In the genomic region with DNA sequence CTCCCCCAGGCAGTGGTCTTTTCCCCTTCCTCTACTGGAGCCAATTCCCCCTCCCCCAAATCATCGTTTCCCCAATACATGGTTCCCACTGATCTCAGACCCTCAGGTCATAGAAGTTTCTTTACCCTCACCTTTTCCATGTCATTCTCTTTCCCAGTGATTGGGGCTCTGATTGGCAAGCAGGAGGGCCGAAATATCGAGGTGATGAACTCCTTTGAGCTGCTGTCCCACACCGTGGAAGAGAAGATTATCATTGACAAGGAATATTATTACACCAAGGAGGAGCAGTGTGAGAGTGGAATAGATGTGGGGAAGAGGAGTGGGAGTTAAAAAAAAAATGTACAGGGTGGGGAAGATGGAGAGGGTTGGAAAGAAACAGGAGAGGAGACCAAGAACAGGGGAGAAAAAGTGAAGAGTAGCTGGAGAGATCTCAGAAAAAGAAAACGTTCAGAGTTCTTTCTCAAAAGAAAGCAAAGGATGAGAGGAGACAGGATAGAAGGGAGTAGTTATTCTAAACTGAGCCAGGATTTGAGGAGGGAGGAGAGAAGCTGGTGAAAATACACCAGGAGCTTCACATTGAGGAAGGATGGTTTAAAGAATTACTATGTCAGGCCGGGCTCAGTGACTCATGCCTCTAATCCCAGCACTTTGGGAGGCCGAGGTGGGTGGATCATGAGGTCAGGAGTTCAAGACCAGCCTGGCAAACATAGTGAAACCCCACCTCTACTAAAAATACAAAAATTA, we compare ENCODE assay signal across 8 cellular contexts. TPM values are rescaled to one million over a fixed set of nuclear protein-coding genes. Genes with fewer than 3 reads are reported as not detected.
DNase-seq lines count a peak whose midpoint lies in the region; ATAC-seq, FAIRE-seq and TF ChIP-seq lines count a peak whose summit lies in the region.

No MANE protein-coding gene starts in this region.

- DNase-seq in right atrium auricular region (ENCODE audit: low spot score) (no peak), Right ventricle myocardium superior (no peak), GM12878 (ENCODE audit: low read depth, low spot score) (no peak), mesenchymal stem cell (peak; percentile 58), ureter (ENCODE audit: low spot score) (no peak)

- H3K9me3 ChIP-seq in right atrium auricular region (no peaks in the 10 kb centered on the region), GM12878 (replicated peaks; ENCODE audit: control insufficient read depth, insufficient read depth, low read length) (no peaks in the 10 kb centered on the region), mesenchymal stem cell (ENCODE audit: control insufficient read depth, low read length) (no peaks in the 10 kb centered on the region)

- H3K14ac ChIP-seq in mesenchymal stem cell (ENCODE audit: low read length in 2 of 2): no peak overlapping the region

- peak overlapping the region; percentile 88 for H2BK120ac ChIP-seq in mesenchymal stem cell (ENCODE audit: low read depth, low read length)

- intact Hi-C loops in Right ventricle myocardium superior (cut with DNase I): loop anchor here (5.0 kb wide), 1 partner anchor 97 kb away; no protein-coding TSS in a partner anchor
- intact Hi-C loops in GM12878 (cut with micrococcal nuclease; ENCODE audit: unreplicated experiment): loop anchor here (10.0 kb wide), 1 partner anchor 175 kb away; a partner anchor contains a TSS

- WGBS in GM12878 (ENCODE audit: insufficient coverage, insufficient replicate concordance, low lambda C conversion rate, missing lambda C conversion rate): 6% methylated on average over 7 of the region's 7 CpGs
- WGBS in mesenchymal stem cell: 22% methylated on average over 5 of the region's 7 CpGs

- H3K36me3 ChIP-seq in right atrium auricular region (peaks cover 45% of the 10 kb centered on the region), GM12878 (ENCODE audit: control insufficient read depth in 2 of 2, insufficient read depth in 2 of 2, low read length in 1 of 2) (peaks cover 19 to 33% of the 10 kb centered on the region in 2 experiments), mesenchymal stem cell (ENCODE audit: control insufficient read depth in 1 of 2, insufficient read depth in 2 of 2, low read depth in 1 of 2, low read length in 2 of 2) (peaks cover 38 to 44% of the 10 kb centered on the region in 2 experiments)

- H2AFZ ChIP-seq in GM12878 (ENCODE audit: control insufficient read depth, low read depth, low read length) (peak overlapping the region; percentile 94), mesenchymal stem cell (ENCODE audit: low read depth, low read length) (no peak overlapping the region)

- peaks cover 0 to 17% of the 10 kb centered on the region in 2 donors for H3K4me1 ChIP-seq in right atrium auricular region
- peaks cover 6% of the 10 kb centered on the region for H3K4me1 ChIP-seq in GM12878 (ENCODE audit: control insufficient read depth, insufficient read depth, low read length)
- H3K4me1 ChIP-seq in mesenchymal stem cell (ENCODE audit: control insufficient read depth, insufficient read depth, low read depth, low read length): peaks cover 8% of the 10 kb centered on the region

- CTCF ChIA-PET in GM12878 (lab: Yijun Ruan, JAX): interaction anchor here (0.8 to 1.3 kb wide), 3 partner anchors 11 to 43 kb away, joined by 3 to 4 read pairs (median 4); a partner anchor contains a TSS

- in situ Hi-C loops in GM12878 (cut with MboI): no loop called here

- H2BK15ac ChIP-seq in mesenchymal stem cell (ENCODE audit: low read depth, poor library complexity, severe bottlenecking): peak overlapping the region; percentile 96

- peak overlapping the region; percentile 90 for H3K9ac ChIP-seq in GM12878 (ENCODE audit: control insufficient read depth, insufficient read depth, low read length)
- H3K9ac ChIP-seq in mesenchymal stem cell (ENCODE audit: low read length): peak overlapping the region; percentile 96

- H3K4me2 ChIP-seq in GM12878 (ENCODE audit: control insufficient read depth, insufficient read depth) (peak overlapping the region; percentile 85), mesenchymal stem cell (ENCODE audit: low read length, poor library complexity, severe bottlenecking) (peak overlapping the region; percentile 90)

- H2BK5ac ChIP-seq in mesenchymal stem cell (ENCODE audit: low read depth, low read length, poor library complexity, severe bottlenecking): no peak overlapping the region

- H3K4me3 ChIP-seq in right atrium auricular region (peak overlapping the region; percentile 83 to 94), GM12878 (peak overlapping the region; percentile 92), mesenchymal stem cell (ENCODE audit: insufficient read depth in 1 of 2, low read depth in 1 of 2, low read length in 2 of 2) (peak overlapping the region; percentile 85 to 97)

- peak overlapping the region in 1 of 2 experiments; percentile 87 for H3K23ac ChIP-seq in mesenchymal stem cell (ENCODE audit: low read length in 2 of 2)

- FAIRE-seq in GM12878 (lab: Jason Lieb, UNC): no peak

- no peaks in the 10 kb centered on the region for H4K20me1 ChIP-seq in GM12878 (ENCODE audit: control insufficient read depth, insufficient read depth)

- peak overlapping the region; percentile 97 for H4K8ac ChIP-seq in mesenchymal stem cell (ENCODE audit: low read length)

- H3K27me3 ChIP-seq in right atrium auricular region: no peaks in the 10 kb centered on the region
- no peaks in the 10 kb centered on the region for H3K27me3 ChIP-seq in GM12878 (replicated peaks in 1 of 2; ENCODE audit: control insufficient read depth in 2 of 2, insufficient read depth in 2 of 2, low read length in 1 of 2)
- no peaks in the 10 kb centered on the region for H3K27me3 ChIP-seq in mesenchymal stem cell (ENCODE audit: control insufficient read depth in 1 of 2, insufficient read depth in 1 of 2, low read length in 2 of 2)

- H3K79me1 ChIP-seq in mesenchymal stem cell (replicated peaks; ENCODE audit: low read length, poor library complexity, severe bottlenecking): peaks cover 14% of the 10 kb centered on the region

- peak overlapping the region; percentile 89 to 93 for H3K18ac ChIP-seq in mesenchymal stem cell (ENCODE audit: low read depth in 1 of 2, low read length in 2 of 2)

- H4K91ac ChIP-seq in mesenchymal stem cell (ENCODE audit: low read length): peak overlapping the region; percentile 94

- POLR2A ChIA-PET in GM12878 (lab: Charles Lee): interaction anchor here (0.8 to 3.9 kb wide), 3 partner anchors 9 to 41 kb away, joined by 3 to 39 read pairs (median 3); a partner anchor contains a TSS

- RAD21 ChIA-PET in GM12878 (lab: Charles Lee; ENCODE audit: unreplicated experiment): no interaction called here

- peaks cover 10% of the 10 kb centered on the region for H3K79me2 ChIP-seq in GM12878 (ENCODE audit: control insufficient read depth, insufficient read depth, low read length)

- TF ChIP-seq RAD21 in GM12878 (IDR thresholded peaks at IDR 0.05; ENCODE audit: insufficient read depth, low read depth, low read length): no peak

- TF ChIP-seq POLR2A in GM12878 (IDR thresholded peaks at IDR 0.05; ENCODE audit: low read depth, low read length): no peak

- SMC1A ChIA-PET in GM12878 (lab: Charles Lee; ENCODE audit: uncharacterized antibody, unreplicated experiment): interaction anchor here (0.9 to 1.4 kb wide), 2 partner anchors 10 to 12 kb away, joined by 3 to 4 read pairs; a partner anchor contains a TSS

- ATAC-seq in Right ventricle myocardium superior (ENCODE audit: poor library complexity) (no peak), GM12878 (no peak), GM21723 (IDR thresholded peaks at IDR 0.05; ENCODE audit: unreplicated experiment) (no peak), HG02759 (IDR thresholded peaks at IDR 0.05; ENCODE audit: unreplicated experiment) (no peak), HG02840 (IDR thresholded peaks at IDR 0.05; ENCODE audit: low FRiP score, unreplicated experiment) (no peak)

- TSS peak; percentile 73 for BruUV-seq in GM12878 (replicated peaks; lab: Mats Ljungman, UMichigan)

- TF ChIP-seq EP300 in GM12878 (IDR thresholded peaks at IDR 0.05; ENCODE audit: borderline replicate concordance in 1 of 2, control insufficient read depth in 1 of 2, low read depth in 2 of 2, low read length in 2 of 2): no peak

- H3K27ac ChIP-seq in right atrium auricular region: peak overlapping the region; percentile 85 to 90
- peak overlapping the region; percentile 84 for H3K27ac ChIP-seq in GM12878 (ENCODE audit: control insufficient read depth, insufficient read depth)
- peak overlapping the region; percentile 65 for H3K27ac ChIP-seq in mesenchymal stem cell (ENCODE audit: low read length, poor library complexity, severe bottlenecking)

- peak overlapping the region; percentile 46 to 79 for H2BK12ac ChIP-seq in mesenchymal stem cell (ENCODE audit: low read length in 2 of 2)

- H3K4ac ChIP-seq in mesenchymal stem cell (ENCODE audit: low read depth in 1 of 2, low read length in 2 of 2): peak overlapping the region; percentile 76 to 93

- no peak for TF ChIP-seq CTCF in right atrium auricular region (IDR thresholded peaks at IDR 0.05)
- no peak for TF ChIP-seq CTCF in GM12878 (IDR thresholded peaks at IDR 0.05 in 2 of 3, conservative IDR thresholded peaks at IDR 0.05 in 1 of 3; ENCODE audit: control insufficient read depth in 2 of 3, extremely low read depth in 1 of 3, insufficient read depth in 1 of 3, low read depth in 3 of 3, low read length in 3 of 3)

- no peak overlapping the region for H2AK5ac ChIP-seq in mesenchymal stem cell (ENCODE audit: low read length, severe bottlenecking)

RNA-seq across cellular contexts. Expression of a gene that starts 0.9 kb away (rescaled TPM):
- total RNA-seq in right atrium auricular region (10 to 100 TPM; 46.7 to 64.2 TPM), Right ventricle myocardium superior (107 TPM), GM12878 (2014; rRNA removed) (40.2 and 43.4 TPM in 2 replicates), GM12878 (2014; rRNA removed; fragmentation: Illumina TruSeq; extraction: Trizol) (28.5 and 28.6 TPM in 2 replicates), GM12878 (2021) (75.2 and 79.6 TPM in 2 replicates), ureter (121 TPM)
- total RNA-seq in GM12878 (2013; cell fraction: nucleolus; rRNA removed): 26.7 and 29.6 TPM in 2 replicates
- polyA plus RNA-seq in GM12878 (2011; ENCODE audit: low read depth): 42.7 TPM
- polyA plus RNA-seq in GM12878 (2011; rRNA removed) (58.5 and 81.8 TPM in 2 replicates), GM12878 (2014; fragmentation: Illumina TruSeq; extraction: Trizol) (81.1 and 84.8 TPM in 2 replicates), GM12878 (2014; fragmentation: Nextera tagmentation; extraction: Ambion mirVana) (100 to 1,000 TPM in 1 of 2 experiments, 10 to 100 TPM in 1; 64.1 to 108 TPM), GM12878 (2014; rRNA removed) (97.3 and 99.4 TPM in 2 replicates), GM12878 (2016; fragmentation: Nextera tagmentation; extraction: Ambion mirVana) (100 to 1,000 TPM; 152 to 182 TPM)
- 84.5 and 92.5 TPM in 2 replicates for polyA plus RNA-seq in GM12878 (2011; cell fraction: cytosol; rRNA removed)
- polyA plus RNA-seq in GM12878 (2011; cell fraction: nucleus; rRNA removed): 49.2 and 63.0 TPM in 2 replicates
- polyA plus RNA-seq in GM12878 (2012): 68.5 and 77.8 TPM in 2 replicates
- polyA minus RNA-seq in GM12878 (2011; rRNA and poly(A)+ RNA removed): 73.9 and 92.2 TPM in 2 replicates
- 27.1 and 30.9 TPM in 2 replicates for polyA minus RNA-seq in GM12878 (2011; cell fraction: cytosol; rRNA and poly(A)+ RNA removed)
- polyA minus RNA-seq in GM12878 (2011; cell fraction: nucleus; rRNA and poly(A)+ RNA removed): 19.5 and 29.9 TPM in 2 replicates
- polyA plus RNA-seq in mesenchymal stem cell (2013, experiment 1 of 2): 239 TPM
- polyA plus RNA-seq in mesenchymal stem cell (2013, experiment 2 of 2): 239 TPM

RNA-seq across cellular contexts. Expression of a gene that starts 8.1 kb away (rescaled TPM):
- 10 to 100 TPM; 11.8 to 16.1 TPM for total RNA-seq in right atrium auricular region
- total RNA-seq in Right ventricle myocardium superior: 12.0 TPM
- total RNA-seq in GM12878 (2013; cell fraction: nucleolus; rRNA removed): 65.5 and 73.9 TPM in 2 replicates
- total RNA-seq in GM12878 (2014; rRNA removed): 26.2 and 34.9 TPM in 2 replicates
- total RNA-seq in GM12878 (2014; rRNA removed; fragmentation: Illumina TruSeq; extraction: Trizol): 34.9 and 36.0 TPM in 2 replicates
- total RNA-seq in GM12878 (2021): 28.5 and 30.7 TPM in 2 replicates
- polyA plus RNA-seq in GM12878 (2011; ENCODE audit: low read depth): 21.0 TPM
- polyA plus RNA-seq in GM12878 (2011; rRNA removed): 31.1 and 32.1 TPM in 2 replicates
- polyA plus RNA-seq in GM12878 (2011; cell fraction: cytosol; rRNA removed): 22.5 and 23.4 TPM in 2 replicates
- polyA plus RNA-seq in GM12878 (2011; cell fraction: nucleus; rRNA removed): 48.4 and 55.7 TPM in 2 replicates
- 18.6 and 26.6 TPM in 2 replicates for polyA plus RNA-seq in GM12878 (2012)
- 37.4 and 48.6 TPM in 2 replicates for polyA plus RNA-seq in GM12878 (2014; fragmentation: Illumina TruSeq; extraction: Trizol)
- polyA plus RNA-seq in GM12878 (2014; fragmentation: Nextera tagmentation; extraction: Ambion mirVana): 10 to 100 TPM; 17.2 to 19.0 TPM
- 22.6 and 27.3 TPM in 2 replicates for polyA plus RNA-seq in GM12878 (2014; rRNA removed)
- polyA plus RNA-seq in GM12878 (2016; fragmentation: Nextera tagmentation; extraction: Ambion mirVana): 10 to 100 TPM; 29.0 to 29.7 TPM
- 39.6 and 39.9 TPM in 2 replicates for polyA minus RNA-seq in GM12878 (2011; rRNA and poly(A)+ RNA removed)
- polyA minus RNA-seq in GM12878 (2011; cell fraction: cytosol; rRNA and poly(A)+ RNA removed): 9.4 and 12.2 TPM in 2 replicates
- 23.2 and 42.2 TPM in 2 replicates for polyA minus RNA-seq in GM12878 (2011; cell fraction: nucleus; rRNA and poly(A)+ RNA removed)
- 27.8 TPM for polyA plus RNA-seq in mesenchymal stem cell (2013, experiment 1 of 2)
- polyA plus RNA-seq in mesenchymal stem cell (2013, experiment 2 of 2): 28.1 TPM
- 41.3 TPM for total RNA-seq in ureter

RNA-seq across cellular contexts. Expression of a gene that starts 11.6 kb away (rescaled TPM):
- total RNA-seq in right atrium auricular region (10 to 100 TPM in 1 of 2 donors, 1 to 10 TPM in 1; 8.3 to 13.0 TPM), Right ventricle myocardium superior (21.6 TPM), GM12878 (2014; rRNA removed) (305 and 354 TPM in 2 replicates), GM12878 (2014; rRNA removed; fragmentation: Illumina TruSeq; extraction: Trizol) (165 and 183 TPM in 2 replicates), GM12878 (2021) (292 and 310 TPM in 2 replicates), ureter (52.4 TPM)
- total RNA-seq in GM12878 (2013; cell fraction: nucleolus; rRNA removed): 110 and 116 TPM in 2 replicates
- polyA plus RNA-seq in GM12878 (2011; ENCODE audit: low read depth): 92.6 TPM
- polyA plus RNA-seq in GM12878 (2011; rRNA removed) (124 and 210 TPM in 2 replicates), GM12878 (2014; fragmentation: Illumina TruSeq; extraction: Trizol) (136 and 196 TPM in 2 replicates), GM12878 (2014; fragmentation: Nextera tagmentation; extraction: Ambion mirVana) (100 to 1,000 TPM; 227 to 234 TPM), GM12878 (2014; rRNA removed) (253 and 264 TPM in 2 replicates), GM12878 (2016; fragmentation: Nextera tagmentation; extraction: Ambion mirVana) (100 to 1,000 TPM; 349 to 383 TPM)
- polyA plus RNA-seq in GM12878 (2011; cell fraction: cytosol; rRNA removed): 206 and 336 TPM in 2 replicates
- 483 and 562 TPM in 2 replicates for polyA plus RNA-seq in GM12878 (2011; cell fraction: nucleus; rRNA removed)
- 130 and 155 TPM in 2 replicates for polyA plus RNA-seq in GM12878 (2012)
- 223 and 271 TPM in 2 replicates for polyA minus RNA-seq in GM12878 (2011; rRNA and poly(A)+ RNA removed)
- polyA minus RNA-seq in GM12878 (2011; cell fraction: cytosol; rRNA and poly(A)+ RNA removed): 150 and 189 TPM in 2 replicates
- 166 and 289 TPM in 2 replicates for polyA minus RNA-seq in GM12878 (2011; cell fraction: nucleus; rRNA and poly(A)+ RNA removed)
- 37.4 TPM for polyA plus RNA-seq in mesenchymal stem cell (2013, experiment 1 of 2)
- 35.4 TPM for polyA plus RNA-seq in mesenchymal stem cell (2013, experiment 2 of 2)

RNA-seq across cellular contexts. Expression of a gene that starts 11.8 kb away (rescaled TPM):
- total RNA-seq in right atrium auricular region: 10 to 100 TPM; 12.2 to 12.4 TPM
- total RNA-seq in Right ventricle myocardium superior: 13.4 TPM
- total RNA-seq in GM12878 (2013; cell fraction: nucleolus; rRNA removed): 10.7 and 13.4 TPM in 2 replicates
- total RNA-seq in GM12878 (2014; rRNA removed): 14.3 and 15.7 TPM in 2 replicates
- 7.1 and 7.6 TPM in 2 replicates for total RNA-seq in GM12878 (2014; rRNA removed; fragmentation: Illumina TruSeq; extraction: Trizol)
- 12.9 and 13.6 TPM in 2 replicates for total RNA-seq in GM12878 (2021)
- 3.6 TPM for polyA plus RNA-seq in GM12878 (2011; ENCODE audit: low read depth)
- polyA plus RNA-seq in GM12878 (2011; rRNA removed): 10.7 and 13.9 TPM in 2 replicates
- 9.6 and 13.1 TPM in 2 replicates for polyA plus RNA-seq in GM12878 (2011; cell fraction: cytosol; rRNA removed)
- 24.5 and 26.5 TPM in 2 replicates for polyA plus RNA-seq in GM12878 (2011; cell fraction: nucleus; rRNA removed)
- polyA plus RNA-seq in GM12878 (2012): 7.6 and 10.3 TPM in 2 replicates
- 7.7 and 12.5 TPM in 2 replicates for polyA plus RNA-seq in GM12878 (2014; fragmentation: Illumina TruSeq; extraction: Trizol)
- 1 to 10 TPM in 1 of 2 experiments, under 1 TPM in 1; 0.77 to 2.1 TPM for polyA plus RNA-seq in GM12878 (2014; fragmentation: Nextera tagmentation; extraction: Ambion mirVana)
- polyA plus RNA-seq in GM12878 (2014; rRNA removed): 11.6 and 12.9 TPM in 2 replicates
- 10 to 100 TPM; 15.9 to 16.1 TPM for polyA plus RNA-seq in GM12878 (2016; fragmentation: Nextera tagmentation; extraction: Ambion mirVana)
- 9.7 and 18.2 TPM in 2 replicates for polyA minus RNA-seq in GM12878 (2011; rRNA and poly(A)+ RNA removed)
- polyA minus RNA-seq in GM12878 (2011; cell fraction: cytosol; rRNA and poly(A)+ RNA removed): 3.6 and 6.0 TPM in 2 replicates
- 7.5 and 10.2 TPM in 2 replicates for polyA minus RNA-seq in GM12878 (2011; cell fraction: nucleus; rRNA and poly(A)+ RNA removed)
- 28.0 TPM for polyA plus RNA-seq in mesenchymal stem cell (2013, experiment 1 of 2)
- polyA plus RNA-seq in mesenchymal stem cell (2013, experiment 2 of 2): 25.3 TPM
- total RNA-seq in ureter: 19.5 TPM

RNA-seq across cellular contexts. Expression of a gene that starts 29.5 kb away (rescaled TPM):
- total RNA-seq in right atrium auricular region (10 to 100 TPM; 41.7 to 49.1 TPM), Right ventricle myocardium superior (35.8 TPM), GM12878 (2014; rRNA removed) (16.8 and 18.1 TPM in 2 replicates), GM12878 (2014; rRNA removed; fragmentation: Illumina TruSeq; extraction: Trizol) (8.5 and 9.3 TPM in 2 replicates), GM12878 (2021) (42.1 and 47.1 TPM in 2 replicates), ureter (47.4 TPM)
- 16.9 and 27.3 TPM in 2 replicates for total RNA-seq in GM12878 (2013; cell fraction: nucleolus; rRNA removed)
- 10.1 TPM for polyA plus RNA-seq in GM12878 (2011; ENCODE audit: low read depth)
- polyA plus RNA-seq in GM12878 (2011; rRNA removed) (2.5 and 6.0 TPM in 2 replicates), GM12878 (2014; fragmentation: Illumina TruSeq; extraction: Trizol) (17.5 and 24.9 TPM in 2 replicates), GM12878 (2014; fragmentation: Nextera tagmentation; extraction: Ambion mirVana) (under 1 TPM; 0.27 to 0.29 TPM), GM12878 (2014; rRNA removed) (15.8 and 24.5 TPM in 2 replicates), GM12878 (2016; fragmentation: Nextera tagmentation; extraction: Ambion mirVana) (10 to 100 TPM; 39.6 to 42.6 TPM)
- polyA plus RNA-seq in GM12878 (2011; cell fraction: cytosol; rRNA removed): 7.1 and 8.6 TPM in 2 replicates
- 25.5 and 35.5 TPM in 2 replicates for polyA plus RNA-seq in GM12878 (2011; cell fraction: nucleus; rRNA removed)
- polyA plus RNA-seq in GM12878 (2012): 21.6 and 22.0 TPM in 2 replicates
- polyA minus RNA-seq in GM12878 (2011; rRNA and poly(A)+ RNA removed): 6.2 and 12.2 TPM in 2 replicates
- 7.5 and 7.8 TPM in 2 replicates for polyA minus RNA-seq in GM12878 (2011; cell fraction: cytosol; rRNA and poly(A)+ RNA removed)
- 5.9 and 11.0 TPM in 2 replicates for polyA minus RNA-seq in GM12878 (2011; cell fraction: nucleus; rRNA and poly(A)+ RNA removed)
- 56.7 TPM for polyA plus RNA-seq in mesenchymal stem cell (2013, experiment 1 of 2)
- polyA plus RNA-seq in mesenchymal stem cell (2013, experiment 2 of 2): 55.4 TPM
